In genomic region chr2:86562891-86563649, GRCh38 we compare ENCODE assay signal across 8 cellular contexts. TPM values are rescaled to one million over a fixed set of nuclear protein-coding genes. Genes with fewer than 3 reads are reported as not detected.
DNase-seq lines count a peak whose midpoint lies in the region; ATAC-seq, FAIRE-seq and TF ChIP-seq lines count a peak whose summit lies in the region.

CHMP3 (minus strand) TSS chr2:86563443; CDS start chr2:86563348, 95 bp downstream.

- H3K4me3 ChIP-seq in GM12864 (ENCODE audit: low read depth, low read length) (peak within 1 kb of the TSS; percentile 79), pancreas (peak within 1 kb of the TSS; percentile 64 to 88 (median 74)), tibial artery (peak within 1 kb of the TSS; percentile 62 to 85)

- FAIRE-seq in pancreas (lab: Jason Lieb, UNC): no peak

- H3K27ac ChIP-seq in pancreas (peak within 1 kb of the TSS; percentile 99 to 100 (median 100)), tibial artery (peak within 1 kb of the TSS; percentile 89 to 99)

- ATAC-seq in HG02759 (IDR thresholded peaks at IDR 0.05; ENCODE audit: unreplicated experiment): peak; percentile 88
- peak; percentile 99 for ATAC-seq in Right ventricle myocardium inferior
- ATAC-seq in pancreas: peak; percentile 93 to 98 (median 96)

- no peak for TF ChIP-seq CTCF in GM12864 (IDR thresholded peaks at IDR 0.05; ENCODE audit: low read depth, low read length, missing control alignments)
- no peak for TF ChIP-seq CTCF in pancreas (IDR thresholded peaks at IDR 0.05)
- TF ChIP-seq CTCF in tibial artery (IDR thresholded peaks at IDR 0.05): no peak

- no peaks in the 10 kb centered on the region for H3K9me3 ChIP-seq in pancreas
- H3K9me3 ChIP-seq in tibial artery: no peaks in the 10 kb centered on the region

- H3K4me1 ChIP-seq in pancreas (peaks cover 13 to 30% (median 23%) of the 10 kb centered on the region in 3 donors), tibial artery (peaks cover 0 to 33% (median 16%) of the 10 kb centered on the region in 4 donors)

- no peaks in the 10 kb centered on the region for H3K36me3 ChIP-seq in pancreas
- no peaks in the 10 kb centered on the region for H3K36me3 ChIP-seq in tibial artery

- DNase-seq in GM12864 (ENCODE audit: low read depth) (peak; percentile 93), NCI-H1417 (lab: John Stamatoyannopoulos, UW) (peak; percentile 92 to 97 (median 96)), SW 1271 (lab: John Stamatoyannopoulos, UW) (peak; percentile 89 to 92), Right ventricle myocardium inferior (ENCODE audit: missing footprints) (peak; percentile 98), pancreas (peak; percentile 96 to 99 (median 97)), tibial artery (peak; percentile 96 to 98)
- DNase-seq in activated naive CD8-positive, alpha-beta T cell treated with anti-CD3 and anti-CD28 coated beads, Interleukin-2, amount 50 U/mL, for 16 hours (ENCODE audit: low read depth, low spot score): peak; percentile 93

- H3K27me3 ChIP-seq in pancreas (no peaks in the 10 kb centered on the region), tibial artery (no peaks in the 10 kb centered on the region)

- WGBS in pancreas, 2 donors: 0% methylated on average over 60 of the region's 60 CpGs

- intact Hi-C loops in Right ventricle myocardium inferior (cut with DNase I) (loop anchor here (2.0 to 5.0 kb wide), 2 partner anchors 60 to 121 kb away; partner anchors contain the start of genes KDM3A and RNF103), pancreas (cut with DNase I) (no loop called here), tibial artery (cut with DNase I; ENCODE audit: low total_unique reads) (loop anchor here (1.0 to 2.0 kb wide), 2 partner anchors 60 to 123 kb away; partner anchors contain the start of gene RNF103)

RNA-seq across cellular contexts. Expression of gene CHMP3, which starts in this region (rescaled TPM):
- total RNA-seq in Right ventricle myocardium inferior: 171 TPM
- 10 to 100 TPM; 62.0 to 87.6 (median 80.9) TPM for total RNA-seq in pancreas
- polyA plus RNA-seq in pancreas: 10 to 100 TPM; 25.7 to 48.7 TPM

Comparison
In these comparisons a context has a peak if more than half of its experiments do, and no peak if none do; other contexts are left out.
1. Peak in every context shown above with its lines: DNase-seq, ATAC-seq, H3K4me3 ChIP-seq and H3K27ac ChIP-seq.
2. intact Hi-C loops: an anchor here in Right ventricle myocardium inferior (2.0 to 5.0 kb wide) and tibial artery (1.0 to 2.0 kb wide); none called in pancreas.